ENCODE assay signal across 8 cellular contexts in the genomic region with DNA sequence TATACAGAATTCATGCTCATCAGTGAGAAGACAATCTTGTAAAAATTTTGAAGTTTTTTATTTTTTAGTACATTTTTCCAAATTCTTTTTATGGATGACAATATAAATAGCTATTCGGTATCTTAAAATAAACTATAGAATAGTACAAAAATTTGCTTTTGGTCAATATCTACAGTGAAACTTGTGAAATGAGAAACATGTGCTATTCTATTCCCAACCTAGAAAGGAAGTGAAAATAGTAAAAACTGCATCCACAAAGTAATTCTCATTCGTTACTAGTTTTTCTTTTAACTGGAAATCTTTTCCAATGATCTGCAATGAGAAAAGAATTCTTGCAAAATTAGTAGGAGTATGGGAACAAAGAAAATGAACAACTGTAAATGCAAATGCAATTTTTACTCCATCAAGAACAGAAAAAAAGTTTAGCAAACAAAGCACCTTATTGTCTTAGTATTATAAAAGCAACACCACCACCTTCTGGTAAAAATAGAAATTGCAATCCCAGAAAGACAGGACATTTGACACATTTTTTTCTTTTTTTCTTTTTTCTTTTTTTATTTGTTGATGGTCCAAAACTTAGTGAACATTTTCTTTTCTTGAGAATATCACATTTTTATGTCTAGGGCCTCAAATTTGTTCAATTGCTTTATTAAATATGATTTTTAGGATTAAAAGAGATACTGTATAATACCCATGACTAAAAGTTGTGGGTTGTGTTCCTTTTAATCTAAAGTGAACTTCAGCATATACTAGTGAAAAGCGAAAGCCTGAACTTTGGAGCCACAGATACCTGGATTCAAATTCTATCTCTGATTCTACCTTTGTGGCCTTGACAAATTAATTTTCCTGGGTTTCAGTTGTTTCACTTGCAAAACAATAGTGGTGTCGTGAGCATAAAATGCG.
DNase-seq lines count a peak whose midpoint lies in the region; ATAC-seq, FAIRE-seq and TF ChIP-seq lines count a peak whose summit lies in the region.

No MANE protein-coding gene starts in this region.

- in situ Hi-C loops in gastrocnemius medialis (cut with MboI; ENCODE audit: low sequenced_read_pairs in 4 of 4), result no loop called here

- H3K4me1 Mint-ChIP-seq in CD4-positive, CD25-positive, alpha-beta regulatory T cell, result no peaks in the 10 kb centered on the region

- peaks cover 0 to 2% (median 0%) of the 10 kb centered on the region in 7 donors for H3K9me3 Mint-ChIP-seq in CD4-positive, CD25-positive, alpha-beta regulatory T cell

- H3K36me3 ChIP-seq in CD4-positive, CD25-positive, alpha-beta regulatory T cell (ENCODE audit: control insufficient read depth, insufficient read depth, low read length), result no peaks in the 10 kb centered on the region
- H3K36me3 ChIP-seq in gastrocnemius medialis, result no peaks in the 10 kb centered on the region

- H3K27me3 ChIP-seq in CD4-positive, CD25-positive, alpha-beta regulatory T cell (ENCODE audit: control insufficient read depth, insufficient read depth, low read length), result no peaks in the 10 kb centered on the region
- no peaks in the 10 kb centered on the region for H3K27me3 ChIP-seq in gastrocnemius medialis

- H3K36me3 Mint-ChIP-seq in CD4-positive, CD25-positive, alpha-beta regulatory T cell, result no peaks in the 10 kb centered on the region

- no peak for ATAC-seq in CD4-positive, CD25-positive, alpha-beta regulatory T cell (ENCODE audit: low read depth in 2 of 2)
- ATAC-seq in GM18858 (IDR thresholded peaks at IDR 0.05; ENCODE audit: unreplicated experiment) (peak; percentile 64), GM19397 (IDR thresholded peaks at IDR 0.05; ENCODE audit: unreplicated experiment) (no peak), gastrocnemius medialis (no peak)

- TF ChIP-seq CTCF in gastrocnemius medialis (IDR thresholded peaks at IDR 0.05 in 4 of 5, conservative IDR thresholded peaks at IDR 0.05 in 1 of 5), result peak in 1 of 5 experiments; percentile 32

- TF ChIP-seq POLR2A in gastrocnemius medialis (IDR thresholded peaks at IDR 0.05), result no peak

- H3K4me3 ChIP-seq in CD4-positive, CD25-positive, alpha-beta regulatory T cell (ENCODE audit: low read depth, low read length), result no peak overlapping the region
- no peak overlapping the region for H3K4me3 ChIP-seq in gastrocnemius medialis

- no peaks in the 10 kb centered on the region for H3K9me3 ChIP-seq in CD4-positive, CD25-positive, alpha-beta regulatory T cell (ENCODE audit: control insufficient read depth in 2 of 2, low read length in 2 of 2)
- no peaks in the 10 kb centered on the region for H3K9me3 ChIP-seq in gastrocnemius medialis

- H3K27ac Mint-ChIP-seq in CD4-positive, CD25-positive, alpha-beta regulatory T cell, result no peak overlapping the region

- intact Hi-C loops in gastrocnemius medialis (cut with DNase I; ENCODE audit: low total_unique reads), result no loop called here

- FAIRE-seq in HTR-8/SVneo (lab: Jason Lieb, UNC), result no peak

- DNase-seq in CD4-positive, CD25-positive, alpha-beta regulatory T cell, result peak in 2 of 3 donors; percentile 21 to 29
- DNase-seq in HTR-8/SVneo (ENCODE audit: insufficient read length, low spot score) (peak; percentile 1), SK-N-DZ (ENCODE audit: low spot score) (peak; percentile 50), iPS-NIHi11 (ENCODE audit: low spot score) (peak; percentile 14), gastrocnemius medialis (no peak), GM19240 (ENCODE audit: insufficient read length, low spot score) (no peak)

- H3K4me3 Mint-ChIP-seq in CD4-positive, CD25-positive, alpha-beta regulatory T cell, result no peak overlapping the region

- H3K27ac ChIP-seq in CD4-positive, CD25-positive, alpha-beta regulatory T cell (ENCODE audit: insufficient read depth, low read length, poor library complexity, severe bottlenecking), result no peak overlapping the region
- no peak overlapping the region for H3K27ac ChIP-seq in gastrocnemius medialis

- H3K27me3 Mint-ChIP-seq in CD4-positive, CD25-positive, alpha-beta regulatory T cell, result peaks cover 5% of the 10 kb centered on the region

- no peaks in the 10 kb centered on the region for H3K4me1 ChIP-seq in CD4-positive, CD25-positive, alpha-beta regulatory T cell (ENCODE audit: control insufficient read depth, insufficient read depth, low read length, poor library complexity, severe bottlenecking)
- H3K4me1 ChIP-seq in gastrocnemius medialis, result no peaks in the 10 kb centered on the region

Comparison
In these comparisons a context has a peak if more than half of its experiments do, and no peak if none do; other contexts are left out.
1. DNase-seq: peak in CD4-positive, CD25-positive, alpha-beta regulatory T cell (2 of 3), HTR-8/SVneo (single experiment), SK-N-DZ (single experiment) and iPS-NIHi11 (single experiment); none in gastrocnemius medialis (0 of 2) and GM19240 (single experiment).